Comparison of ENCODE assay signal across 25 cellular contexts in the genomic region with DNA sequence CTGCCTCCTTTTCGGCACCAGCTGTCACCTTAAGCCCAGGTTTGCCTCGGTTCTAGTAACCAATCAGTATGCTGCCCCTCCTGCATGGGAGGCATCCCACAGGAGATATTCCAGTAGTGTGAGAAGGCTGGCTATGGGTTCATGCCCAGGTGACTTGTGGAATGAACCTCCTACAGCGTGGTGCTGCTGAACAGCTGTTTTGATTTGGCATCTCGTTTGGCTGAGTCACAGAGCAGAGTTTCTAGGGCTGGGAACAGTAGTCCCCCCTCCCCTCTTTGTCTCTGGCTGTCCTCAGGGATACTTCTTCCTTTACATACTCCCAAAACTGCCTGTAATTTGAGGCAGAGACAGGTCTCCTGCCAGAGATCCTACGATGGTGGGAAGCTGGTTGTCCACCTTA. TPM values are rescaled to one million over a fixed set of nuclear protein-coding genes. Genes with fewer than 3 reads are reported as not detected.
DNase-seq lines count a peak whose midpoint lies in the region; ATAC-seq and TF ChIP-seq lines count a peak whose summit lies in the region.
"Had no signal": no experiment of that assay in that cellular context is flagged by ENCODE, and none has a peak within 500 bp of the region (broad histone marks: within the 10 kb centered on the region; RNA-seq: fewer than 3 reads in every experiment).

No MANE protein-coding gene starts in this region.

- peak overlapping the region; percentile 63 for H2AK5ac ChIP-seq in mesenchymal stem cell (ENCODE audit: low read length, severe bottlenecking)

- TF ChIP-seq EP300 in tibial nerve (IDR thresholded peaks at IDR 0.05), result no peak

- no peak overlapping the region for H2BK15ac ChIP-seq in mesenchymal stem cell (ENCODE audit: low read depth, poor library complexity, severe bottlenecking)

- ATAC-seq in HG02973 (IDR thresholded peaks at IDR 0.05; ENCODE audit: unreplicated experiment) (no peak), GM21576 (IDR thresholded peaks at IDR 0.05; ENCODE audit: unreplicated experiment) (no peak)
- ATAC-seq: A549, left cardiac atrium, natural killer cell, right lobe of liver, SK-N-SH treated with all-trans-retinoic acid at 6 μM for 48 hours, upper lobe of right lung had no signal

- peak overlapping the region; percentile 87 for H3K27ac ChIP-seq in mesenchymal stem cell (ENCODE audit: low read length, poor library complexity, severe bottlenecking)
- no peak overlapping the region for H3K27ac ChIP-seq in tibial nerve
- no peak overlapping the region for H3K27ac ChIP-seq in left ventricle myocardium inferior (replicated peaks)
- H3K27ac ChIP-seq: A549, adrenal gland, C4-2B, parathyroid adenoma, right lobe of liver, RWPE1, upper lobe of right lung had no signal

- H3K18ac ChIP-seq in mesenchymal stem cell (ENCODE audit: low read depth in 1 of 2, low read length in 2 of 2), result peak overlapping the region in 1 of 2 experiments; percentile 18

- no peak for TF ChIP-seq CTCF in choroid plexus epithelial cell (conservative IDR thresholded peaks at IDR 0.05; ENCODE audit: low read depth, low read length)
- no peak for TF ChIP-seq CTCF in tibial nerve (IDR thresholded peaks at IDR 0.05)
- no peak for TF ChIP-seq CTCF in left ventricle myocardium inferior (IDR thresholded peaks at IDR 0.05; ENCODE audit: borderline replicate concordance)

- 83% methylated on average over 5 of the region's 5 CpGs for WGBS in mesenchymal stem cell
- 88 to 94% methylated on average over 5 of the region's 5 CpGs for WGBS in tibial nerve, 2 donors

- H2BK12ac ChIP-seq in mesenchymal stem cell (ENCODE audit: low read length in 2 of 2), result no peak overlapping the region

- no peak for TF ChIP-seq POLR2A in tibial nerve (IDR thresholded peaks at IDR 0.05)

- H3K4me2 ChIP-seq in mesenchymal stem cell (ENCODE audit: low read length, poor library complexity, severe bottlenecking), result no peak overlapping the region
- H3K4me2 ChIP-seq: A549 had no signal

- peaks cover 7% of the 10 kb centered on the region for H3K79me1 ChIP-seq in mesenchymal stem cell (replicated peaks; ENCODE audit: low read length, poor library complexity, severe bottlenecking)

- no peak overlapping the region for H4K8ac ChIP-seq in mesenchymal stem cell (ENCODE audit: low read length)

- intact Hi-C loops in left ventricle myocardium inferior (cut with micrococcal nuclease), result no loop called here

- in situ Hi-C loops in ACHN (cut with HindIII; ENCODE audit: low pct_ligation_motif_present, low pct_unique_long_range_greater_than_20kb, low sequenced_read_pairs), result no loop called here

- no peak overlapping the region for H3K4ac ChIP-seq in mesenchymal stem cell (ENCODE audit: low read depth in 1 of 2, low read length in 2 of 2)

- H3K36me3 ChIP-seq in mesenchymal stem cell (ENCODE audit: control insufficient read depth in 1 of 2, insufficient read depth in 2 of 2, low read depth in 1 of 2, low read length in 2 of 2) (no peaks in the 10 kb centered on the region), tibial nerve (peaks cover 0 to 20% (median 0%) of the 10 kb centered on the region in 3 donors), left ventricle myocardium inferior (peaks cover 11% of the 10 kb centered on the region)
- H3K36me3 ChIP-seq: adrenal gland, right lobe of liver, upper lobe of right lung had no signal

- H3K4me1 ChIP-seq in mesenchymal stem cell (ENCODE audit: control insufficient read depth, insufficient read depth, low read depth, low read length), result peaks cover 2% of the 10 kb centered on the region
- no peaks in the 10 kb centered on the region for H3K4me1 ChIP-seq in tibial nerve
- H3K4me1 ChIP-seq in left ventricle myocardium inferior, result peaks cover 13% of the 10 kb centered on the region
- H3K4me1 ChIP-seq: A549, right lobe of liver, upper lobe of right lung had no signal

- H4K91ac ChIP-seq in mesenchymal stem cell (ENCODE audit: low read length), result no peak overlapping the region

- no peak overlapping the region for H2BK5ac ChIP-seq in mesenchymal stem cell (ENCODE audit: low read depth, low read length, poor library complexity, severe bottlenecking)

- no peak overlapping the region for H3K14ac ChIP-seq in mesenchymal stem cell (ENCODE audit: low read length in 2 of 2)

- DNase-seq in ACHN (peak; percentile 17), LHCN-M2 (ENCODE audit: low read depth) (peak; percentile 91), choroid plexus epithelial cell (ENCODE audit: low read depth) (peak; percentile 69), mesenchymal stem cell (peak; percentile 27), tibial nerve (ENCODE audit: low spot score in 2 of 2) (no peak), left ventricle myocardium inferior (no peak)
- DNase-seq: activated CD4-positive, alpha-beta T cell treated with anti-CD3 and anti-CD28 coated beads, Interleukin-2, amount 50 U/mL, for 4 hours; activated CD8-positive, alpha-beta memory T cell treated with anti-CD3 and anti-CD28 coated beads, Interleukin-2, amount 50 U/mL, for 48 hours; activated effector memory CD4-positive, alpha-beta T cell treated with Interleukin-2 at 50 U/mL for 16 hours; adrenal gland; cerebellar nuclear complex; effector CD8-positive, alpha-beta T cell; left cardiac atrium; MG63; natural killer cell; NCI-H1436 treated with DMSO at 0.1 percent for 48 hours; right lobe of liver; upper lobe of right lung had no signal

- H2AFZ ChIP-seq in mesenchymal stem cell (ENCODE audit: low read depth, low read length), result no peak overlapping the region
- H2AFZ ChIP-seq: parathyroid adenoma had no signal

- H3K27me3 ChIP-seq in mesenchymal stem cell (ENCODE audit: control insufficient read depth in 1 of 2, insufficient read depth in 1 of 2, low read length in 2 of 2), result no peaks in the 10 kb centered on the region
- H3K27me3 ChIP-seq in tibial nerve, result no peaks in the 10 kb centered on the region
- H3K27me3 ChIP-seq in left ventricle myocardium inferior (ENCODE audit: low read depth), result no peaks in the 10 kb centered on the region
- H3K27me3 ChIP-seq: adrenal gland, MG63, right lobe of liver, upper lobe of right lung had no signal

- no peak overlapping the region for H3K23ac ChIP-seq in mesenchymal stem cell (ENCODE audit: low read length in 2 of 2)

- H3K4me3 ChIP-seq in choroid plexus epithelial cell (ENCODE audit: low read depth, low read length), result no peak overlapping the region
- H3K4me3 ChIP-seq in mesenchymal stem cell (ENCODE audit: insufficient read depth in 1 of 2, low read depth in 1 of 2, low read length in 2 of 2), result no peak overlapping the region
- H3K4me3 ChIP-seq in tibial nerve, result no peak overlapping the region
- no peak overlapping the region for H3K4me3 ChIP-seq in left ventricle myocardium inferior
- H3K4me3 ChIP-seq: A549, adrenal gland, MG63, right lobe of liver, upper lobe of right lung had no signal

- no peak overlapping the region for H3K9ac ChIP-seq in mesenchymal stem cell (ENCODE audit: low read length)
- H3K9ac ChIP-seq: parathyroid adenoma had no signal

- peaks cover 4% of the 10 kb centered on the region for H3K9me3 ChIP-seq in mesenchymal stem cell (ENCODE audit: control insufficient read depth, low read length)
- H3K9me3 ChIP-seq in tibial nerve, result peaks cover 0 to 26% (median 10%) of the 10 kb centered on the region in 4 donors
- H3K9me3 ChIP-seq in left ventricle myocardium inferior (replicated peaks), result peaks cover 43% of the 10 kb centered on the region
- H3K9me3 ChIP-seq: right lobe of liver had no signal

- H2BK120ac ChIP-seq in mesenchymal stem cell (ENCODE audit: low read depth, low read length), result no peak overlapping the region

RNA-seq across cellular contexts. Expression of gene R3HCC1L, which starts 16.1 kb away (rescaled TPM):
- total RNA-seq in LHCN-M2 (2014; rRNA removed) (10.4 and 14.0 TPM in 2 replicates), tibial nerve (10 to 100 TPM; 10.8 to 15.1 (median 13.5) TPM), left ventricle myocardium inferior (5.9 TPM)
- 4.5 TPM for polyA plus RNA-seq in LHCN-M2 (2012)
- 9.3 TPM for polyA plus RNA-seq in mesenchymal stem cell (2013, experiment 1 of 2)
- 10.4 TPM for polyA plus RNA-seq in mesenchymal stem cell (2013, experiment 2 of 2)

Comparison
In these comparisons a context has a peak if more than half of its experiments do, and no peak if none do; other contexts are left out.
1. DNase-seq: peak in ACHN (single experiment), LHCN-M2 (single experiment), choroid plexus epithelial cell (single experiment) and mesenchymal stem cell (single experiment); none in tibial nerve (0 of 2) and left ventricle myocardium inferior (single experiment).